In the genomic region with DNA sequence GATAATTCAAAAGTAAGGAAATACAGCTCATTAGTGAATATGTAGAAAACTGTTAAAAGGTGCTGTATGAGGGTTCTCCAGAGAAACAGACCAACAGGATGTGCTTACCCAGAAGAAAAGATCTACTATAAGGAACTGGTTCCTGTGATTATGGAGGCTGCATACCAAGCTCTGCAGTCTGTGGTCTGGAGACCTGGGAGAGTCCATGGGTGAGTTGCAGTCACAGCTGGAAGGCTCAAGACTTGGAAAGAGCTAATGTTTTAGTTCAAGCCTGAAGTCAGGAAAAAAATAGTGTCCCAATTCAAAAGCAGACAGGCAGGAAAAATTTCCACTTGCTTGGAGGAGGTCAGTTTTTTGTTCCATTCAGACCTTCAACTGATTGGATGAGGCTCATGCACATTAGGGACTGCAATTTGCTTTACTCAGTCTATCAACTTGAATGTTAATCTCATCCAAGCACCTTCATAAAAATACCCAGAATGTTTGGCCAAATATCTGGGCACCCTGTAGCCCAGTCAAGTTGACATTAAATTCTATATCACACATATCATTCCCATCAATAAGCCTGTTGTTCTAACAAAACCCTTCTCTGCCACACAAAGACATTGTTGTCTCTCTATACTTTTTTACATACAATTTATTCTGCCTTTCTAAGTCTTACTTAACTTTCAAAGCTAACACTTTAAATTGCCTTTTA, we compare ENCODE assay signal across 20 cellular contexts.
"Had no signal": no experiment of that assay in that cellular context is flagged by ENCODE, and none has a peak within 500 bp of the region (broad histone marks: within the 10 kb centered on the region; RNA-seq: fewer than 3 reads in every experiment).

No MANE protein-coding gene starts in this region.

- H3K4me3 Mint-ChIP-seq: brain; T-cell; T-helper 2 cell treated with Interferon-gamma antibody and Interleukin-4, amounts not matched to agents 5 μg/mL and 100 μg/mL, for 36 hours had no signal

- H3K27me3 Mint-ChIP-seq: T-cell had no signal

- H3K36me3 Mint-ChIP-seq: natural killer cell had no signal

- H3K4me3 ChIP-seq: dorsolateral prefrontal cortex, esophagus muscularis mucosa, gastrocnemius medialis, left ventricle myocardium inferior, upper lobe of left lung had no signal

- H3K27me3 ChIP-seq: esophagus muscularis mucosa, gastrocnemius medialis, upper lobe of left lung had no signal

- H3K27ac ChIP-seq: dorsolateral prefrontal cortex, esophagus muscularis mucosa, gastrocnemius medialis, left ventricle myocardium inferior, upper lobe of left lung, WERI-Rb-1 had no signal

- H3K27ac Mint-ChIP-seq: brain, natural killer cell, progenitor cell of endocrine pancreas had no signal

- H3K9me3 ChIP-seq: gastrocnemius medialis had no signal

- H3K9me3 Mint-ChIP-seq: natural killer cell had no signal

- H3K4me1 ChIP-seq: gastrocnemius medialis had no signal

- ATAC-seq: gastrocnemius medialis; natural killer cell; stimulated activated naive CD8-positive, alpha-beta T cell treated with anti-CD3 and anti-CD28 coated beads, Interleukin-15, Interleukin-2, amounts not matched to agents 100 U/mL and 50 U/mL, for 24 hours; T-cell had no signal

- DNase-seq: activated CD4-positive, alpha-beta T cell treated with anti-CD3 and anti-CD28 coated beads for 1 hour; activated naive CD4-positive, alpha-beta T cell treated with Interleukin-2 at 50 U/mL for 16 hours; activated T-cell treated with anti-CD3 and anti-CD28 coated beads, Interleukin-2, amount 50 U/mL, for 48 hours; amygdala; caudate nucleus; dorsolateral prefrontal cortex; gastrocnemius medialis; hippocampal formation; kidney glomerular epithelial cell; left ventricle myocardium inferior; natural killer cell; stimulated activated CD4-positive, alpha-beta T cell treated with anti-CD3 and anti-CD28 coated beads, Interleukin-4, amount 100 ng/mL, for 24 hours; stimulated activated naive CD8-positive, alpha-beta T cell treated with anti-CD3 and anti-CD28 coated beads, Interleukin-15, Interleukin-2, amounts not matched to agents 100 U/mL and 50 U/mL, for 24 hours; T-cell; upper lobe of left lung; WERI-Rb-1 had no signal

- H3K36me3 ChIP-seq: esophagus muscularis mucosa, gastrocnemius medialis, left ventricle myocardium inferior, upper lobe of left lung, WERI-Rb-1 had no signal
